ENCODE assay signal across 1 cellular context in the genomic region with DNA sequence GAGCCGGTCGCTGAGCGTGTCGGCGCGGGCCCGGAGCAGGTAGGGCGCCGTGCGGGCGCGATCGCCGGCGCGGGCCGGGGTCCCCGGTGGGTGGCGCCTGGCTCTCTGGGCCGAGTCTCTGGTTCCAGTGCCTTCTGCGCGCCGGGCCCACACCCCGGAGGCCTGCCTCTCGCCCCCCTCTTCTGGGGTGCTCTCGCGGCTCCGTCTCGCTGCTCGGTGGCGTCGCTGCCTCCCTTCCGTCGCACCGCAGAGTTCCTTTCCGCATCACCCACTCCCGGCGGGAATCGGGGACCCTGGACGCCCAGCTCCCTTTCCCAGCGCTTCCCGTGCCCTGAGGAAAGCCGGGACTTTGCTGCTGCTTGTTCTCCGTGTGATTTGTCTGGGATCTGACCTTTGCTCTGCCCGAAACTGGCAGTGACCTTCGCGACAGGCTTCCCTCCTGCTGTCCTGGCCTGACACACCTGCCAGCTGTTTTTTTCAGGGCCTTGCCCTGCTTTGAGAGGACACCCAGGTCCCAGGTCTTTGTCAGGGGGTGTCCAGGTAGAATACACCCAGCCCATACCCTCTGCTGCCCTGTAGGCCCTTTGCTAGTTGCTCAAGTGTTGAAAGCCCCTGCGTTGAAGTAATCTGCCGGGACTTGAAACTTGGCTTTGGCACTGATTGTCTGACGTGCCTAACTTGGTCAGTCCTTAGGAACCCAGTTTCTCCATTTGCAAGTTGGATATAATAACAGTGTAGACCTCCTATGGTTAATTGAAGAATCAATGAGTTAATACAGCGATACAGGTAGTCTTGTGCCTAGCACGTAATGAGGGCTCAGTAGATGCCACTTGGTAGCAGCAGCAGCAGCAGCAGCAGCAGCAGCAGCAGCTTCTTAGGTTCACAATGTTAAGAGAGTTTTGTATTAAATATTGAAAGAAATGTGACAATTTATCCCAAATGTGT.
TF ChIP-seq lines count a peak whose summit lies in the region.

No MANE protein-coding gene starts in this region.

TF ChIP-seq in HepG2, 621 proteins besides CTCF, POLR2A, EP300 and RAD21 (continued from another document and continues in another):
- TF ChIP-seq, protein P1, sequence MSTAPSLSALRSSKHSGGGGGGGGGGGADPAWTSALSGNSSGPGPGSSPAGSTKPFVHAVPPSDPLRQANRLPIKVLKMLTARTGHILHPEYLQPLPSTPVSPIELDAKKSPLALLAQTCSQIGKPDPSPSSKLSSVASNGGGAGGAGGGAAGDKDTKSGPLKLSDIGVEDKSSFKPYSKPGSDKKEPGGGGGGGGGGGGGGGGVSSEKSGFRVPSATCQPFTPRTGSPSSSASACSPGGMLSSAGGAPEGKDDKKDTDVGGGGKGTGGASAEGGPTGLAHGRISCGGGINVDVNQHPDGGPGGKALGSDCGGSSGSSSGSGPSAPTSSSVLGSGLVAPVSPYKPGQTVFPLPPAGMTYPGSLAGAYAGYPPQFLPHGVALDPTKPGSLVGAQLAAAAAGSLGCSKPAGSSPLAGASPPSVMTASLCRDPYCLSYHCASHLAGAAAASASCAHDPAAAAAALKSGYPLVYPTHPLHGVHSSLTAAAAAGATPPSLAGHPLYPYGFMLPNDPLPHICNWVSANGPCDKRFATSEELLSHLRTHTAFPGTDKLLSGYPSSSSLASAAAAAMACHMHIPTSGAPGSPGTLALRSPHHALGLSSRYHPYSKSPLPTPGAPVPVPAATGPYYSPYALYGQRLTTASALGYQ (CRISPR knock-in tag; IDR thresholded peaks at IDR 0.05) = no peak
- TF ChIP-seq XRCC5 (optimal IDR thresholded peaks at IDR 0.05; ENCODE audit: low read length) = no peak
- 0 out of 2 replicates have a peak, but pooled peaks have one; percentile 21 for TF ChIP-seq CENPT (CRISPR knock-in tag; IDR thresholded peaks at IDR 0.05; ENCODE audit: low read depth)
- TF ChIP-seq PAXIP1 (CRISPR knock-in tag; conservative IDR thresholded peaks at IDR 0.05) = no peak
- TF ChIP-seq, protein P2, sequence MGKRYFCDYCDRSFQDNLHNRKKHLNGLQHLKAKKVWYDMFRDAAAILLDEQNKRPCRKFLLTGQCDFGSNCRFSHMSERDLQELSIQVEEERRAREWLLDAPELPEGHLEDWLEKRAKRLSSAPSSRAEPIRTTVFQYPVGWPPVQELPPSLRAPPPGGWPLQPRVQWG (CRISPR knock-in tag; IDR thresholded peaks at IDR 0.05; ENCODE audit: borderline replicate concordance, low read depth) = no peak
- TF ChIP-seq NCOA2 (CRISPR knock-in tag; IDR thresholded peaks at IDR 0.05) = no peak
- no peak for TF ChIP-seq NR1H2 (CRISPR knock-in tag; IDR thresholded peaks at IDR 0.05; ENCODE audit: borderline replicate concordance, low read depth)
- peak; percentile 82 for TF ChIP-seq ASH2L (IDR thresholded peaks at IDR 0.05; ENCODE audit: insufficient read length, low read depth, low read length)
- no peak for TF ChIP-seq NCOA1 (CRISPR knock-in tag; IDR thresholded peaks at IDR 0.05)
- no peak for TF ChIP-seq ZNF317 (CRISPR knock-in tag; IDR thresholded peaks at IDR 0.05)
- no peak for TF ChIP-seq ZNF180 (CRISPR knock-in tag; IDR thresholded peaks at IDR 0.05; ENCODE audit: borderline replicate concordance, low read depth)
- TF ChIP-seq ZNF234 (CRISPR knock-in tag; conservative IDR thresholded peaks at IDR 0.05) = no peak
- TF ChIP-seq ZNF30 (CRISPR knock-in tag; IDR thresholded peaks at IDR 0.05) = no peak
- no peak for TF ChIP-seq MLLT10 (CRISPR knock-in tag; IDR thresholded peaks at IDR 0.05)
- no peak for TF ChIP-seq MAFF (IDR thresholded peaks at IDR 0.05; ENCODE audit: low read depth, low read length)
- TF ChIP-seq ZNF746 (CRISPR knock-in tag; IDR thresholded peaks at IDR 0.05) = no peak; the same call in 1 of the 2 replicates
- TF ChIP-seq EED (CRISPR knock-in tag; IDR thresholded peaks at IDR 0.05) = no peak
- no peak for TF ChIP-seq ZNF878 (CRISPR knock-in tag; IDR thresholded peaks at IDR 0.05)
- 0 out of 2 replicates have a peak, but pooled peaks have one; percentile 41 for TF ChIP-seq ZNF598 (CRISPR knock-in tag; IDR thresholded peaks at IDR 0.05; ENCODE audit: borderline replicate concordance)
- TF ChIP-seq JUN (CRISPR knock-in tag; IDR thresholded peaks at IDR 0.05) = no peak
- TF ChIP-seq, protein P3, sequence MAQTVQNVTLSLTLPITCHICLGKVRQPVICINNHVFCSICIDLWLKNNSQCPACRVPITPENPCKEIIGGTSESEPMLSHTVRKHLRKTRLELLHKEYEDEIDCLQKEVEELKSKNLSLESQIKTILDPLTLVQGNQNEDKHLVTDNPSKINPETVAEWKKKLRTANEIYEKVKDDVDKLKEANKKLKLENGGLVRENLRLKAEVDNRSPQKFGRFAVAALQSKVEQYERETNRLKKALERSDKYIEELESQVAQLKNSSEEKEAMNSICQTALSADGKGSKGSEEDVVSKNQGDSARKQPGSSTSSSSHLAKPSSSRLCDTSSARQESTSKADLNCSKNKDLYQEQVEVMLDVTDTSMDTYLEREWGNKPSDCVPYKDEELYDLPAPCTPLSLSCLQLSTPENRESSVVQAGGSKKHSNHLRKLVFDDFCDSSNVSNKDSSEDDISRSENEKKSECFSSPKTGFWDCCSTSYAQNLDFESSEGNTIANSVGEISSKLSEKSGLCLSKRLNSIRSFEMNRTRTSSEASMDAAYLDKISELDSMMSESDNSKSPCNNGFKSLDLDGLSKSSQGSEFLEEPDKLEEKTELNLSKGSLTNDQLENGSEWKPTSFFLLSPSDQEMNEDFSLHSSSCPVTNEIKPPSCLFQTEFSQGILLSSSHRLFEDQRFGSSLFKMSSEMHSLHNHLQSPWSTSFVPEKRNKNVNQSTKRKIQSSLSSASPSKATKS (CRISPR knock-in tag; IDR thresholded peaks at IDR 0.05) = no peak
- TF ChIP-seq SRY (CRISPR knock-in tag; IDR thresholded peaks at IDR 0.05) = 0 out of 2 replicates have a peak, but pooled peaks have one; percentile 17
- TF ChIP-seq CERS6 (CRISPR knock-in tag; IDR thresholded peaks at IDR 0.05) = no peak
- TF ChIP-seq ZNF382 (CRISPR knock-in tag; IDR thresholded peaks at IDR 0.05; ENCODE audit: borderline replicate concordance) = no peak
- no peak for TF ChIP-seq PAWR (CRISPR knock-in tag; IDR thresholded peaks at IDR 0.05; ENCODE audit: borderline replicate concordance)
- TF ChIP-seq MNT (IDR thresholded peaks at IDR 0.05) = no peak
- no peak for TF ChIP-seq ZNF629 (CRISPR knock-in tag; conservative IDR thresholded peaks at IDR 0.05)
- no peak for TF ChIP-seq ZNF431 (CRISPR knock-in tag; IDR thresholded peaks at IDR 0.05; ENCODE audit: borderline replicate concordance, low read depth)
- TF ChIP-seq DBP (CRISPR knock-in tag; IDR thresholded peaks at IDR 0.05; ENCODE audit: not compliant biosample characterization) = no peak
- peak; percentile 18 for TF ChIP-seq IKZF4 (CRISPR knock-in tag; IDR thresholded peaks at IDR 0.05; ENCODE audit: borderline replicate concordance, low read depth, not compliant biosample characterization)
- TF ChIP-seq ZSCAN12 (CRISPR knock-in tag; IDR thresholded peaks at IDR 0.05) = no peak
- no peak; the same call in 1 of the 2 replicates for TF ChIP-seq HOXA5 (CRISPR knock-in tag; IDR thresholded peaks at IDR 0.05)
- peak; percentile 71; the same call in 1 of the 2 replicates for TF ChIP-seq ZNF343 (CRISPR knock-in tag; IDR thresholded peaks at IDR 0.05)
- no peak for TF ChIP-seq IKZF1 (IDR thresholded peaks at IDR 0.05)
- no peak for TF ChIP-seq TRAFD1 (CRISPR knock-in tag; IDR thresholded peaks at IDR 0.05; ENCODE audit: borderline replicate concordance)
- TF ChIP-seq TEAD3 (CRISPR knock-in tag; optimal IDR thresholded peaks at IDR 0.05; ENCODE audit: borderline replicate concordance) = no peak
- TF ChIP-seq ISX (CRISPR knock-in tag; conservative IDR thresholded peaks at IDR 0.05) = no peak
- TF ChIP-seq, protein P4, sequence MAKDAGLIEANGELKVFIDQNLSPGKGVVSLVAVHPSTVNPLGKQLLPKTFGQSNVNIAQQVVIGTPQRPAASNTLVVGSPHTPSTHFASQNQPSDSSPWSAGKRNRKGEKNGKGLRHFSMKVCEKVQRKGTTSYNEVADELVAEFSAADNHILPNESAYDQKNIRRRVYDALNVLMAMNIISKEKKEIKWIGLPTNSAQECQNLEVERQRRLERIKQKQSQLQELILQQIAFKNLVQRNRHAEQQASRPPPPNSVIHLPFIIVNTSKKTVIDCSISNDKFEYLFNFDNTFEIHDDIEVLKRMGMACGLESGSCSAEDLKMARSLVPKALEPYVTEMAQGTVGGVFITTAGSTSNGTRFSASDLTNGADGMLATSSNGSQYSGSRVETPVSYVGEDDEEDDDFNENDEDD (CRISPR knock-in tag; IDR thresholded peaks at IDR 0.05; ENCODE audit: borderline replicate concordance) = no peak
- no peak for TF ChIP-seq DRAP1 (CRISPR knock-in tag; IDR thresholded peaks at IDR 0.05)
- no peak for TF ChIP-seq EEA1 (CRISPR knock-in tag; IDR thresholded peaks at IDR 0.05; ENCODE audit: borderline replicate concordance)
- no peak for TF ChIP-seq MTF2 (CRISPR knock-in tag; IDR thresholded peaks at IDR 0.05; ENCODE audit: borderline replicate concordance)
